In genomic region chr11:64803846-64804345, GRCh38 we compare ENCODE assay signal across 8 cellular contexts. TPM values are rescaled to one million over a fixed set of nuclear protein-coding genes. Genes with fewer than 3 reads are reported as not detected.
A peak's percentile ranks its signal among the peaks of the same experiment; 100 is the strongest.
DNase-seq lines count a peak whose midpoint lies in the region; ATAC-seq and TF ChIP-seq lines count a peak whose summit lies in the region.

No MANE protein-coding gene starts in this region.

- peak overlapping the region; percentile 84 to 86 (median 84) for H3K4me3 Mint-ChIP-seq in T-cell

- intact Hi-C loops in psoas muscle (cut with DNase I) = no loop called here

- H3K9me3 ChIP-seq in gastroesophageal sphincter (no peaks in the 10 kb centered on the region), psoas muscle (no peaks in the 10 kb centered on the region)

- H3K27ac Mint-ChIP-seq in T-cell = peak overlapping the region; percentile 92 to 94

- CTCF ChIA-PET in T-cell (lab: Charles Lee) = no interaction called here

- TF ChIP-seq CTCF in GM12875 (IDR thresholded peaks at IDR 0.05; ENCODE audit: borderline replicate concordance, insufficient read depth, low read depth, low read length) (no peak), gastroesophageal sphincter (IDR thresholded peaks at IDR 0.05) (no peak), psoas muscle (IDR thresholded peaks at IDR 0.05) (no peak)

- POLR2A ChIA-PET in T-cell (lab: Charles Lee) = interaction anchor here (0.5 to 0.7 kb wide), 2 partner anchors 25 kb away, joined by 3 to 5 read pairs; no protein-coding TSS in a partner anchor

- peak overlapping the region; percentile 52 for H3K4me3 ChIP-seq in GM12875 (ENCODE audit: low read depth, low read length)
- peak overlapping the region; percentile 67 to 73 for H3K4me3 ChIP-seq in gastroesophageal sphincter
- H3K4me3 ChIP-seq in psoas muscle = peak overlapping the region; percentile 66

- DNase-seq in T-cell (no peak), psoas muscle (no peak), mesenteric fat pad (ENCODE audit: low spot score) (no peak), amygdala (lab: John Stamatoyannopoulos, UW) (no peak)

- ATAC-seq in T-cell (replicated peaks in 1 of 4) = no peak
- ATAC-seq in gastroesophageal sphincter = peak; percentile 17
- no peak for ATAC-seq in psoas muscle
- ATAC-seq in HG03469 (IDR thresholded peaks at IDR 0.05; ENCODE audit: unreplicated experiment) = no peak
- ATAC-seq in activated CD4-positive, CD25-positive, alpha-beta regulatory T cell treated with anti-CD3 and anti-CD28 coated beads, Interleukin-2, amount 50 U/mL, for 24 hours = no peak

- H3K4me1 ChIP-seq in gastroesophageal sphincter (peaks cover 0 to 46% (median 22%) of the 10 kb centered on the region in 3 donors), psoas muscle (peaks cover 7% of the 10 kb centered on the region)

- H3K9me3 Mint-ChIP-seq in T-cell = no peaks in the 10 kb centered on the region

- no peak for TF ChIP-seq POLR2A in gastroesophageal sphincter (IDR thresholded peaks at IDR 0.05)

- peaks cover 23% of the 10 kb centered on the region for H3K36me3 Mint-ChIP-seq in T-cell

- 15 to 61% methylated on average over 5 to 7 of the region's 15 CpGs for WGBS in gastroesophageal sphincter (ENCODE audit: low coverage in 1 of 2), 2 donors
- WGBS in psoas muscle, 3 donors = 43 to 45% (median 44%) methylated on average over 15 of the region's 15 CpGs

- H3K27me3 ChIP-seq in gastroesophageal sphincter (no peaks in the 10 kb centered on the region), psoas muscle (ENCODE audit: insufficient read depth in 3 of 3, low read length in 2 of 3) (no peaks in the 10 kb centered on the region)

- H3K36me3 ChIP-seq in gastroesophageal sphincter (peaks cover 0 to 61% of the 10 kb centered on the region in 2 donors), psoas muscle (ENCODE audit: insufficient read depth in 1 of 2, low read depth in 1 of 2) (peaks cover 0 to 46% of the 10 kb centered on the region in 2 donors)

- H3K27me3 Mint-ChIP-seq in T-cell = no peaks in the 10 kb centered on the region

- H3K27ac ChIP-seq in gastroesophageal sphincter (peak overlapping the region; percentile 84 to 95 (median 92)), psoas muscle (peak overlapping the region; percentile 67)

- H3K4me1 Mint-ChIP-seq in T-cell = peaks cover 26 to 45% (median 36%) of the 10 kb centered on the region in 3 donors

- TF ChIP-seq EP300 in gastroesophageal sphincter (IDR thresholded peaks at IDR 0.05) = no peak

RNA-seq across cellular contexts. Expression of gene MAP4K2, which starts 0.9 kb away (rescaled TPM):
- total RNA-seq in T-cell = 100 to 1,000 TPM in 3 of 5 donors, 10 to 100 TPM in 2; 80.9 to 131 (median 102) TPM
- total RNA-seq in gastroesophageal sphincter = 10 to 100 TPM; 17.6 to 24.0 (median 19.6) TPM
- total RNA-seq in psoas muscle = 1 to 10 TPM; 3.0 to 6.7 (median 4.0) TPM
- polyA plus RNA-seq in psoas muscle = 1 to 10 TPM; 4.5 to 6.1 (median 5.6) TPM
- 18.2 TPM for total RNA-seq in mesenteric fat pad

RNA-seq across cellular contexts. Expression of gene MEN1, which starts 6.5 kb away (rescaled TPM):
- 10 to 100 TPM; 31.7 to 62.0 (median 49.6) TPM for total RNA-seq in T-cell
- 10 to 100 TPM in 2 of 4 donors, 1 to 10 TPM in 2; 7.1 to 20.9 (median 11.6) TPM for total RNA-seq in gastroesophageal sphincter
- 10 to 100 TPM in 2 of 4 donors, 1 to 10 TPM in 2; 7.2 to 13.5 (median 10.3) TPM for total RNA-seq in psoas muscle
- 10 to 100 TPM in 2 of 3 donors, 1 to 10 TPM in 1; 8.7 to 21.2 (median 12.9) TPM for polyA plus RNA-seq in psoas muscle
- 18.5 TPM for total RNA-seq in mesenteric fat pad

RNA-seq across cellular contexts. Expression of gene SF1, which starts 25.6 kb away (rescaled TPM):
- 1,000 to 10,000 TPM in 2 of 5 donors, 100 to 1,000 TPM in 3; 670 to 1,510 (median 732) TPM for total RNA-seq in T-cell
- 100 to 1,000 TPM; 187 to 314 (median 253) TPM for total RNA-seq in gastroesophageal sphincter
- 100 to 1,000 TPM; 150 to 210 (median 184) TPM for total RNA-seq in psoas muscle
- 10 to 100 TPM; 56.2 to 89.6 (median 65.4) TPM for polyA plus RNA-seq in psoas muscle
- 302 TPM for total RNA-seq in mesenteric fat pad

RNA-seq across cellular contexts. Expression of gene CDC42BPG, which starts 40.6 kb away (rescaled TPM):
- total RNA-seq in T-cell = 10 to 100 TPM in 1 of 5 donors, 1 to 10 TPM in 4; 7.4 to 10.5 (median 9.1) TPM
- total RNA-seq in gastroesophageal sphincter = under 1 TPM; 0.08 to 0.94 (median 0.22) TPM
- total RNA-seq in psoas muscle = 1 to 10 TPM in 1 of 4 donors, under 1 TPM in 2, not detected in 1; 0.05 to 2.2 (median 0.08) TPM
- under 1 TPM; 0.04 to 0.06 (median 0.05) TPM for polyA plus RNA-seq in psoas muscle
- total RNA-seq in mesenteric fat pad = 0.55 TPM

RNA-seq across cellular contexts. Expression of gene PYGM, which starts 44.1 kb away (rescaled TPM):
- 10 to 100 TPM in 1 of 5 donors, 1 to 10 TPM in 4; 7.4 to 34.7 (median 8.5) TPM for total RNA-seq in T-cell
- 10 to 100 TPM; 10.5 to 55.2 (median 32.8) TPM for total RNA-seq in gastroesophageal sphincter
- 1,000 to 10,000 TPM; 1,536 to 2,203 (median 1,794) TPM for total RNA-seq in psoas muscle
- polyA plus RNA-seq in psoas muscle = 1,000 to 10,000 TPM in 2 of 3 donors, 100 to 1,000 TPM in 1; 511 to 1,840 (median 1,729) TPM
- total RNA-seq in mesenteric fat pad = 1.8 TPM
